8 cellular contexts compared by ENCODE assay signal in genomic region chr17:34979650-34980352, GRCh38. TPM values are rescaled to one million over a fixed set of nuclear protein-coding genes. Genes with fewer than 3 reads are reported as not detected.
DNase-seq lines count a peak whose midpoint lies in the region; ATAC-seq and TF ChIP-seq lines count a peak whose summit lies in the region.

No MANE protein-coding gene starts in this region.

- H3K4me3 ChIP-seq in SK-N-MC (peak overlapping the region; percentile 88), fibroblast of the aortic adventitia (ENCODE audit: low read depth, low read length) (peak overlapping the region; percentile 76), skeletal muscle satellite cell (ENCODE audit: low read length) (peak overlapping the region; percentile 95)

- no peak overlapping the region for H3K27ac ChIP-seq in SK-N-MC

- no peak for ATAC-seq in GM18498 (IDR thresholded peaks at IDR 0.05; ENCODE audit: unreplicated experiment)

- H3K9ac ChIP-seq in SK-N-MC (ENCODE audit: insufficient read length) (peak overlapping the region; percentile 92), skeletal muscle satellite cell (ENCODE audit: low read depth, low read length) (peak overlapping the region; percentile 100)

- H3K36me3 ChIP-seq in SK-N-MC (ENCODE audit: insufficient read depth, low read length): peaks cover 10% of the 10 kb centered on the region; the same call in 1 of the 2 replicates
- no peaks in the 10 kb centered on the region for H3K36me3 ChIP-seq in skeletal muscle satellite cell (ENCODE audit: insufficient read depth, low read length)

- TF ChIP-seq CTCF in fibroblast of the aortic adventitia (IDR thresholded peaks at IDR 0.05; ENCODE audit: insufficient read depth, low read length): no peak

- no peaks in the 10 kb centered on the region for H3K27me3 ChIP-seq in skeletal muscle satellite cell (ENCODE audit: control insufficient read depth, insufficient read depth, low read length)

- peaks cover 17% of the 10 kb centered on the region for H3K4me1 ChIP-seq in skeletal muscle satellite cell (ENCODE audit: control insufficient read depth, insufficient read depth, low read length)

- H3K9me3 ChIP-seq in SK-N-MC (ENCODE audit: low read depth, low read length): no peaks in the 10 kb centered on the region
- no peaks in the 10 kb centered on the region for H3K9me3 ChIP-seq in skeletal muscle satellite cell (replicated peaks; ENCODE audit: low read length)

- DNase-seq in NCI-H345 (lab: John Stamatoyannopoulos, UW) (peak; percentile 12), NCI-H345 treated with DMSO at 0.1 percent for 48 hours (lab: John Stamatoyannopoulos, UW; ENCODE audit: unreplicated experiment) (no peak), SK-N-MC (ENCODE audit: low read depth, low spot score) (no peak), fibroblast of the aortic adventitia (ENCODE audit: low read depth) (peak; percentile 22), ureter (ENCODE audit: low spot score) (no peak), SIG-M5 treated with dmso at 0.1 percent for 504 hours (lab: John Stamatoyannopoulos, UW; ENCODE audit: unreplicated experiment) (no peak)

- peak overlapping the region; percentile 89 for H3K4me2 ChIP-seq in skeletal muscle satellite cell (ENCODE audit: low read length)

RNA-seq across cellular contexts. Expression of gene LIG3, which starts 0.5 kb away (rescaled TPM):
- total RNA-seq in fibroblast of the aortic adventitia (ENCODE audit: low replicate concordance): 9.2 and 31.0 TPM in 2 replicates
- 16.2 and 19.4 TPM in 2 replicates for total RNA-seq in skeletal muscle satellite cell (2012; rRNA removed)
- 79.0 TPM for total RNA-seq in ureter

RNA-seq across cellular contexts. Expression of gene ZNF830, which starts 18.5 kb away (rescaled TPM):
- total RNA-seq in fibroblast of the aortic adventitia (ENCODE audit: low replicate concordance) (10.5 and 94.8 TPM in 2 replicates), ureter (14.6 TPM)
- total RNA-seq in skeletal muscle satellite cell (2012; rRNA removed): 9.0 and 13.4 TPM in 2 replicates

RNA-seq across cellular contexts. Expression of gene CCT6B, which starts 18.5 kb away (rescaled TPM):
- total RNA-seq in fibroblast of the aortic adventitia (ENCODE audit: low replicate concordance): 3.2 and 12.0 TPM in 2 replicates
- 1.3 and 1.7 TPM in 2 replicates for total RNA-seq in skeletal muscle satellite cell (2012; rRNA removed)
- total RNA-seq in ureter: 6.3 TPM

Comparison
In these comparisons a context has a peak if more than half of its experiments do, and no peak if none do; other contexts are left out.
1. DNase-seq: peak in NCI-H345 (single experiment) and fibroblast of the aortic adventitia (single experiment); none in NCI-H345 treated with DMSO at 0.1 percent for 48 hours (single experiment), SK-N-MC (single experiment), ureter (single experiment) and SIG-M5 treated with dmso at 0.1 percent for 504 hours (single experiment).
2. Peak in every context shown above with its lines, with median percentiles within 50 percentile points of each other: H3K4me3 ChIP-seq.